ENCODE assay signal across 8 cellular contexts in genomic region chr2:231713738-231714638, GRCh38. TPM values are rescaled to one million over a fixed set of nuclear protein-coding genes. Genes with fewer than 3 reads are reported as not detected.
DNase-seq lines count a peak whose midpoint lies in the region; ATAC-seq, FAIRE-seq and TF ChIP-seq lines count a peak whose summit lies in the region.

No MANE protein-coding gene starts in this region.

- H3K4me1 ChIP-seq in SK-N-SH (ENCODE audit: control insufficient read depth in 1 of 2, insufficient read depth in 2 of 2, low read depth in 1 of 2, low read length in 1 of 2) (peaks cover 20 to 32% of the 10 kb centered on the region in 2 experiments; a peak in 3 of 4 replicates), pancreas (peaks cover 0 to 14% (median 10%) of the 10 kb centered on the region in 3 donors), thyroid gland (peaks cover 24 to 31% of the 10 kb centered on the region in 2 donors)

- H3K79me2 ChIP-seq in SK-N-SH (ENCODE audit: insufficient read depth) = peaks cover 45% of the 10 kb centered on the region

- CTCF ChIA-PET in SK-N-SH (lab: Yijun Ruan, JAX) = interaction anchor here (0.5 to 34.6 kb wide), 54 partner anchors 8 to 251 kb away, joined by 3 to 1218 read pairs (median 6); partner anchors contain the start of gene COPS7B

- peaks cover 26 to 32% of the 10 kb centered on the region in 2 donors for H3K36me3 Mint-ChIP-seq in activated naive CD4-positive, alpha-beta T cell treated with anti-CD3 and anti-CD28 coated beads, Interleukin-2, amount 50 U/mL, for 72 hours
- peaks cover 4% of the 10 kb centered on the region for H3K36me3 Mint-ChIP-seq in glutamatergic neuron (ENCODE audit: unreplicated experiment)

- TF ChIP-seq POLR2A in GM18951 (IDR thresholded peaks at IDR 0.05; ENCODE audit: extremely low read depth, insufficient read depth, insufficient read length) (peak; percentile 54), thyroid gland (IDR thresholded peaks at IDR 0.05) (peak in 1 of 2 donors; percentile 12)

- POLR2A ChIA-PET in SK-N-SH (lab: Yijun Ruan, JAX) = interaction anchor here (0.6 to 3.4 kb wide), 15 partner anchors 12 to 100 kb away, joined by 3 to 20 read pairs (median 4); no protein-coding TSS in a partner anchor

- H3K9me3 ChIP-seq in SK-N-SH = no peaks in the 10 kb centered on the region
- H3K9me3 ChIP-seq in pancreas = no peaks in the 10 kb centered on the region
- no peaks in the 10 kb centered on the region for H3K9me3 ChIP-seq in thyroid gland

- no peak for FAIRE-seq in pancreas (lab: Jason Lieb, UNC)

- H3F3A ChIP-seq in SK-N-SH (replicated peaks; ENCODE audit: insufficient read depth) = peaks cover 27% of the 10 kb centered on the region

- no peak overlapping the region for H3K4me3 ChIP-seq in SK-N-SH (ENCODE audit: low read depth in 2 of 2, low read length in 1 of 2)
- no peak overlapping the region for H3K4me3 ChIP-seq in pancreas
- no peak overlapping the region for H3K4me3 ChIP-seq in thyroid gland (replicated peaks in 1 of 3)

- H2AFZ ChIP-seq in SK-N-SH (ENCODE audit: low read depth) = no peak overlapping the region

- in situ Hi-C loops in ACHN (cut with HindIII; ENCODE audit: low pct_ligation_motif_present, low pct_unique_long_range_greater_than_20kb, low sequenced_read_pairs) (no loop called here), GM18951 (cut with MboI; ENCODE audit: low sequenced_read_pairs, unreplicated experiment) (loop anchor here (10.0 kb wide), 1 partner anchor 99 kb away; no protein-coding TSS in a partner anchor)

- H3K4me3 Mint-ChIP-seq in glutamatergic neuron (ENCODE audit: unreplicated experiment) = peak overlapping the region; percentile 57

- peak; percentile 29 to 45 for ATAC-seq in activated naive CD4-positive, alpha-beta T cell treated with anti-CD3 and anti-CD28 coated beads, Interleukin-2, amount 50 U/mL, for 72 hours
- ATAC-seq in pancreas = peak; percentile 28 to 65 (median 56)

- peaks cover 58% of the 10 kb centered on the region for H4K20me1 ChIP-seq in SK-N-SH (ENCODE audit: insufficient read depth)

- H3K36me3 ChIP-seq in SK-N-SH (replicated peaks in 1 of 2; ENCODE audit: control insufficient read depth in 1 of 2, insufficient read depth in 2 of 2, low read length in 1 of 2) (peaks cover 17 to 23% of the 10 kb centered on the region in 2 experiments), pancreas (peaks cover 6 to 17% (median 10%) of the 10 kb centered on the region in 3 donors), thyroid gland (peaks cover 7 to 9% of the 10 kb centered on the region in 2 donors)

- peak overlapping the region; percentile 63; the same call in 1 of the 2 replicates for H3K4me2 ChIP-seq in SK-N-SH

- H3K4me1 Mint-ChIP-seq in glutamatergic neuron (ENCODE audit: low read depth, unreplicated experiment) = peaks cover 21% of the 10 kb centered on the region

- no peaks in the 10 kb centered on the region for H3K9me3 Mint-ChIP-seq in activated naive CD4-positive, alpha-beta T cell treated with anti-CD3 and anti-CD28 coated beads, Interleukin-2, amount 50 U/mL, for 72 hours
- H3K9me3 Mint-ChIP-seq in glutamatergic neuron (ENCODE audit: unreplicated experiment) = peaks cover 16% of the 10 kb centered on the region

- H3K27me3 Mint-ChIP-seq in glutamatergic neuron (ENCODE audit: unreplicated experiment) = peaks cover 15% of the 10 kb centered on the region

- H3K9ac ChIP-seq in SK-N-SH = no peak overlapping the region; the same call in 1 of the 2 replicates

- H3K27ac ChIP-seq in SK-N-SH (ENCODE audit: low read depth in 2 of 2, low read length in 1 of 2) = peak overlapping the region; percentile 50 to 56
- peak overlapping the region in 2 of 4 donors; percentile 13 to 47 for H3K27ac ChIP-seq in pancreas
- peak overlapping the region; percentile 37 to 83 (median 64) for H3K27ac ChIP-seq in thyroid gland

- 36% methylated on average over 11 of the region's 15 CpGs for WGBS in SK-N-SH (ENCODE audit: low lambda C conversion rate)
- 16 to 21% methylated on average over 15 of the region's 15 CpGs for WGBS in pancreas, 2 donors
- 12 to 26% methylated on average over 8 to 9 of the region's 15 CpGs for WGBS in thyroid gland, 2 donors

- H3K27me3 ChIP-seq in SK-N-SH (ENCODE audit: insufficient read depth) (no peaks in the 10 kb centered on the region), pancreas (no peaks in the 10 kb centered on the region), thyroid gland (no peaks in the 10 kb centered on the region)

- peak overlapping the region; percentile 92 to 99 for H3K27ac Mint-ChIP-seq in activated naive CD4-positive, alpha-beta T cell treated with anti-CD3 and anti-CD28 coated beads, Interleukin-2, amount 50 U/mL, for 72 hours
- H3K27ac Mint-ChIP-seq in glutamatergic neuron (ENCODE audit: unreplicated experiment) = peak overlapping the region; percentile 77

- TF ChIP-seq CTCF in SK-N-SH (IDR thresholded peaks at IDR 0.05) = peak; percentile 95
- TF ChIP-seq CTCF in glutamatergic neuron (IDR thresholded peaks at IDR 0.05; ENCODE audit: partially characterized antibody, unreplicated experiment) = peak; percentile 96
- TF ChIP-seq CTCF in pancreas (IDR thresholded peaks at IDR 0.05) = peak; percentile 89 to 94 (median 89)
- peak; percentile 66 to 95 (median 92) for TF ChIP-seq CTCF in thyroid gland (IDR thresholded peaks at IDR 0.05)

- DNase-seq in ACHN = peak; percentile 93
- DNase-seq in NAMALWA (ENCODE audit: low spot score) = peak; percentile 96
- DNase-seq in SK-N-SH = peak; percentile 88
- DNase-seq in activated naive CD4-positive, alpha-beta T cell treated with anti-CD3 and anti-CD28 coated beads, Interleukin-2, amount 50 U/mL, for 72 hours (ENCODE audit: low spot score in 2 of 2) = peak; percentile 87 to 95
- peak; percentile 92 for DNase-seq in glutamatergic neuron
- DNase-seq in pancreas = peak; percentile 85 to 96 (median 94)
- peak; percentile 92 to 93 for DNase-seq in thyroid gland

- H3K9me2 ChIP-seq in SK-N-SH = no peaks in the 10 kb centered on the region

- peak; percentile 61 for TF ChIP-seq RAD21 in SK-N-SH (IDR thresholded peaks at IDR 0.05; ENCODE audit: low read length)

- no peak; a peak in 1 of 4 replicates for TF ChIP-seq EP300 in SK-N-SH (IDR thresholded peaks at IDR 0.05; ENCODE audit: borderline replicate concordance in 1 of 2, low read depth in 1 of 2, low read length in 1 of 2)

- intact Hi-C loops in pancreas (cut with DNase I) = loop anchor here in 2 of 3 donors (2.0 kb wide), 2 partner anchors 35 to 37 kb away; no protein-coding TSS in a partner anchor
- intact Hi-C loops in thyroid gland (cut with DNase I) = loop anchor here (2.0 kb wide), 1 partner anchor 103 kb away; no protein-coding TSS in a partner anchor

TF ChIP-seq in SK-N-SH, 30 proteins besides CTCF, POLR2A, EP300 and RAD21 (continues in another document):
- TF ChIP-seq GATA2 (CRISPR knock-in tag; IDR thresholded peaks at IDR 0.05) (no peak), SMC3 (IDR thresholded peaks at IDR 0.05; ENCODE audit: low read depth, low read length) (peak; percentile 74), FOXJ3 (CRISPR knock-in tag; IDR thresholded peaks at IDR 0.05) (no peak), REST (IDR thresholded peaks at IDR 0.05; ENCODE audit: low read depth, low read length) (no peak), JUND (IDR thresholded peaks at IDR 0.05) (peak; percentile 8; the same call in 1 of the 2 replicates)
- TF ChIP-seq, protein P1, sequence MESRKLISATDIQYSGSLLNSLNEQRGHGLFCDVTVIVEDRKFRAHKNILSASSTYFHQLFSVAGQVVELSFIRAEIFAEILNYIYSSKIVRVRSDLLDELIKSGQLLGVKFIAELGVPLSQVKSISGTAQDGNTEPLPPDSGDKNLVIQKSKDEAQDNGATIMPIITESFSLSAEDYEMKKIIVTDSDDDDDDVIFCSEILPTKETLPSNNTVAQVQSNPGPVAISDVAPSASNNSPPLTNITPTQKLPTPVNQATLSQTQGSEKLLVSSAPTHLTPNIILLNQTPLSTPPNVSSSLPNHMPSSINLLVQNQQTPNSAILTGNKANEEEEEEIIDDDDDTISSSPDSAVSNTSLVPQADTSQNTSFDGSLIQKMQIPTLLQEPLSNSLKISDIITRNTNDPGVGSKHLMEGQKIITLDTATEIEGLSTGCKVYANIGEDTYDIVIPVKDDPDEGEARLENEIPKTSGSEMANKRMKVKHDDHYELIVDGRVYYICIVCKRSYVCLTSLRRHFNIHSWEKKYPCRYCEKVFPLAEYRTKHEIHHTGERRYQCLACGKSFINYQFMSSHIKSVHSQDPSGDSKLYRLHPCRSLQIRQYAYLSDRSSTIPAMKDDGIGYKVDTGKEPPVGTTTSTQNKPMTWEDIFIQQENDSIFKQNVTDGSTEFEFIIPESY (IDR thresholded peaks at IDR 0.05; ENCODE audit: borderline replicate concordance, low read depth) = no peak

RNA-seq across cellular contexts. Expression of gene PTMA, which starts 5.7 kb away (rescaled TPM):
- 517 and 767 TPM in 2 replicates for polyA plus RNA-seq in SK-N-SH (2012; rRNA removed)
- polyA plus RNA-seq in SK-N-SH (2012; cell fraction: cytosol; rRNA removed) = 733 and 1,021 TPM in 2 replicates
- 319 and 439 TPM in 2 replicates for polyA plus RNA-seq in SK-N-SH (2012; cell fraction: nucleus; rRNA removed)
- total RNA-seq in activated naive CD4-positive, alpha-beta T cell treated with anti-CD3 and anti-CD28 coated beads, Interleukin-2, amount 50 U/mL, for 72 hours = 1,000 to 10,000 TPM; 1,703 to 2,175 TPM
- total RNA-seq in glutamatergic neuron (ENCODE audit: unreplicated experiment) = 948 TPM
- total RNA-seq in pancreas = 100 to 1,000 TPM; 319 to 600 (median 503) TPM
- polyA plus RNA-seq in pancreas = 100 to 1,000 TPM; 627 to 751 TPM
- 1,000 to 10,000 TPM in 3 of 4 donors, 100 to 1,000 TPM in 1; 631 to 1,160 (median 1,099) TPM for total RNA-seq in thyroid gland
